ENCODE assay signal across 8 cellular contexts in the genomic region with DNA sequence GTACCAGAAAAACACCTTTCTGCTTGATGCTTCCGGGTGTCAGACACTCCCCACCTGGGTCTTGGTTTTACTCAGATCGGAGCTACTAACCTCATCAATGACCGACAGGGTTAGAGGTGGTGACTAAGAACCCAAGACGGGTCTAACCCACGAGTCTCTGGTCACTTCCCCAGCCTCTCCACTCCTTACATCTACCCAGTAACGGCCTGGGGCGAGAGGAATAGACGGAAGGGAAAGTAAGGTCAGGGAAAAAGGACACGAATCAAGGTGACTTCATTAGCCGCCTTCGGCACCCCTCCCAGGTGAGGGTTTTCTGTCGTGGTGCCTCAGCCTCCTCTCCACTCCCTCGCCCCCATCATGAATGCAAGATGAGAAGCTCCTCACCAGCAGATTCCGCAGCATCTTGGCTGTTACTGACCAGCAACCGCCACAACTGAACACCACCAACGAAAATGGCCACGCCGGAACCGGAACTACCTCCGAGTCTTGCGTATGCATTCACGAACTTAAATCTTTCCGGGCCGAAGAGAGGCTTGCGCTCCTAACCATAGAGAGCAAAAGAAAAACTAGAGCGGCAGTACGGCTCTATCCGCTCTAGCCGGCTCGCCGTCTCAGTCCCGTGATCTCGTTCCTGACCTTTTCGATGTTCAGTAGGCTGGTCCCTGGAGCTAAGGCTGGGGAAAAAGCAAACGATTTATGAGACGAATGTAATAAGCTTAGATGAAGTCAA. TPM values are rescaled to one million over a fixed set of nuclear protein-coding genes. Genes with fewer than 3 reads are reported as not detected.
DNase-seq lines count a peak whose midpoint lies in the region; ATAC-seq and TF ChIP-seq lines count a peak whose summit lies in the region.

A gene with protein sequence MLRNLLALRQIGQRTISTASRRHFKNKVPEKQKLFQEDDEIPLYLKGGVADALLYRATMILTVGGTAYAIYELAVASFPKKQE (minus strand): TSS at position 469 of the 730 bp plus-strand sequence. CDS start 67 bp downstream, at position 402.

- TF ChIP-seq CTCF in GM12865 (IDR thresholded peaks at IDR 0.05; ENCODE audit: insufficient read depth, low read depth, low read length, missing control alignments) (no peak), ovary (IDR thresholded peaks at IDR 0.05) (no peak), thyroid gland (IDR thresholded peaks at IDR 0.05) (no peak)

- H3K9me3 ChIP-seq in ovary (no peaks in the 10 kb centered on the region), thyroid gland (no peaks in the 10 kb centered on the region)

- TF ChIP-seq POLR2A in ovary (IDR thresholded peaks at IDR 0.05): peak; percentile 90
- TF ChIP-seq POLR2A in thyroid gland (IDR thresholded peaks at IDR 0.05): peak in 1 of 2 donors; percentile 88

- H3K36me3 Mint-ChIP-seq in activated naive CD8-positive, alpha-beta T cell treated with anti-CD3 and anti-CD28 coated beads, Interleukin-2, amount 50 U/mL, for 24 hours (ENCODE audit: low read depth): peaks cover 26% of the 10 kb centered on the region

- 0 to 1% (median 0%) methylated on average over 36 of the region's 36 CpGs for WGBS in ovary, 3 donors
- 0% methylated on average over 36 of the region's 36 CpGs for WGBS in thyroid gland, 2 donors

- H3K36me3 ChIP-seq in ovary (no peaks in the 10 kb centered on the region), thyroid gland (peaks cover 6 to 16% of the 10 kb centered on the region in 2 donors)

- DNase-seq in GM12865 (ENCODE audit: low read depth): peak; percentile 98
- DNase-seq in NCI-H1417 treated with DMSO at 0.1 percent for 48 hours (lab: John Stamatoyannopoulos, UW): peak; percentile 88
- peak; percentile 97 for DNase-seq in SW480 (ENCODE audit: low spot score)
- DNase-seq in activated naive CD8-positive, alpha-beta T cell treated with anti-CD3 and anti-CD28 coated beads, Interleukin-2, amount 50 U/mL, for 24 hours: peak; percentile 81
- DNase-seq in Right ventricle myocardium inferior (ENCODE audit: missing footprints): peak; percentile 93
- peak; percentile 78 to 88 (median 85) for DNase-seq in ovary
- DNase-seq in thyroid gland: peak; percentile 90

- H3K9me3 Mint-ChIP-seq in activated naive CD8-positive, alpha-beta T cell treated with anti-CD3 and anti-CD28 coated beads, Interleukin-2, amount 50 U/mL, for 24 hours: no peaks in the 10 kb centered on the region

- ATAC-seq in HG02763 (IDR thresholded peaks at IDR 0.05; ENCODE audit: unreplicated experiment): peak; percentile 95
- peak; percentile 99 for ATAC-seq in activated naive CD8-positive, alpha-beta T cell treated with anti-CD3 and anti-CD28 coated beads, Interleukin-2, amount 50 U/mL, for 24 hours
- ATAC-seq in Right ventricle myocardium inferior: peak; percentile 98

- TF ChIP-seq EP300 in ovary (IDR thresholded peaks at IDR 0.05): no peak

- intact Hi-C loops in Right ventricle myocardium inferior (cut with DNase I) (loop anchor here (2.0 to 10.0 kb wide), 2 partner anchors 41 to 1589 kb away; a partner anchor contains a TSS), ovary (cut with DNase I) (loop anchor here in 1 of 4 donors (5.0 kb wide), 1 partner anchor 354 kb away; no protein-coding TSS in a partner anchor), thyroid gland (cut with DNase I) (no loop called here)

- H3K27ac Mint-ChIP-seq in activated naive CD8-positive, alpha-beta T cell treated with anti-CD3 and anti-CD28 coated beads, Interleukin-2, amount 50 U/mL, for 24 hours: peak within 1 kb of the TSS; percentile 97

- peaks cover 11% of the 10 kb centered on the region for H3K27me3 Mint-ChIP-seq in activated naive CD8-positive, alpha-beta T cell treated with anti-CD3 and anti-CD28 coated beads, Interleukin-2, amount 50 U/mL, for 24 hours

- peak within 1 kb of the TSS; percentile 95 for H3K4me3 Mint-ChIP-seq in activated naive CD8-positive, alpha-beta T cell treated with anti-CD3 and anti-CD28 coated beads, Interleukin-2, amount 50 U/mL, for 24 hours

- H3K4me1 ChIP-seq in ovary (ENCODE audit: insufficient read depth) (peaks cover 5% of the 10 kb centered on the region), thyroid gland (peaks cover 16 to 22% of the 10 kb centered on the region in 2 donors)

- H3K4me1 Mint-ChIP-seq in activated naive CD8-positive, alpha-beta T cell treated with anti-CD3 and anti-CD28 coated beads, Interleukin-2, amount 50 U/mL, for 24 hours: peaks cover 44% of the 10 kb centered on the region

- H3K4me3 ChIP-seq in GM12865 (ENCODE audit: low read depth, low read length) (peak within 1 kb of the TSS; percentile 78), ovary (peak within 1 kb of the TSS; percentile 86), thyroid gland (replicated peaks in 1 of 3) (peak within 1 kb of the TSS; percentile 68 to 91 (median 83))

- H3K27me3 ChIP-seq in ovary: no peaks in the 10 kb centered on the region
- H3K27me3 ChIP-seq in thyroid gland: no peaks in the 10 kb centered on the region

- H3K27ac ChIP-seq in ovary (peak within 1 kb of the TSS; percentile 79 to 84), thyroid gland (peak within 1 kb of the TSS; percentile 80 to 91 (median 82))

RNA-seq across cellular contexts. Expression of the gene that starts here (rescaled TPM):
- total RNA-seq in Right ventricle myocardium inferior (969 TPM), ovary (100 to 1,000 TPM; 178 to 297 (median 202) TPM), thyroid gland (100 to 1,000 TPM; 136 to 578 (median 341) TPM)
- 100 to 1,000 TPM; 316 to 377 TPM for polyA plus RNA-seq in ovary

Comparison
In these comparisons a context has a peak if more than half of its experiments do, and no peak if none do; other contexts are left out.
1. Peak in every context shown above with its lines: DNase-seq, ATAC-seq, H3K4me3 ChIP-seq and H3K27ac ChIP-seq.